In genomic region chr10:452512-453504, GRCh38 we compare ENCODE assay signal across 17 cellular contexts.
DNase-seq lines count a peak whose midpoint lies in the region; ATAC-seq and TF ChIP-seq lines count a peak whose summit lies in the region.
"Had no signal": no experiment of that assay in that cellular context is flagged by ENCODE, and none has a peak within 500 bp of the region (broad histone marks: within the 10 kb centered on the region; RNA-seq: fewer than 3 reads in every experiment).

No MANE protein-coding gene starts in this region.

- DNase-seq in T-cell (no peak), pons (ENCODE audit: low spot score) (peak; percentile 91), T-helper 9 cell (no peak), Peyer's patch (no peak)
- DNase-seq: AML-193; DND-41; effector CD4-positive, alpha-beta T cell; heart left ventricle; NCI-H2029 treated with DMSO at 0.1 percent for 48 hours; ovary; stimulated activated CD4-positive, alpha-beta T cell treated with anti-CD3 and anti-CD28 coated beads, Interleukin-1b, Interleukin-23, amount 100 ng/mL, for 48 hours had no signal

- H3K9ac ChIP-seq in BLaER1 = no peak overlapping the region

- peaks cover 8% of the 10 kb centered on the region for H3K27me3 ChIP-seq in BLaER1
- H3K27me3 ChIP-seq in gastroesophageal sphincter = no peaks in the 10 kb centered on the region
- no peaks in the 10 kb centered on the region for H3K27me3 ChIP-seq in Peyer's patch
- H3K27me3 ChIP-seq: heart left ventricle, ovary had no signal

- H3K27ac Mint-ChIP-seq in T-cell = peak overlapping the region; percentile 30 to 89

- no peaks in the 10 kb centered on the region for H3K36me3 Mint-ChIP-seq in T-cell

- ATAC-seq in T-cell (replicated peaks in 1 of 4) = no peak
- ATAC-seq in gastroesophageal sphincter = peak; percentile 56
- ATAC-seq in HG02798 (IDR thresholded peaks at IDR 0.05; ENCODE audit: poor library complexity, unreplicated experiment) = no peak
- no peak for ATAC-seq in HG03139 (IDR thresholded peaks at IDR 0.05; ENCODE audit: unreplicated experiment)
- ATAC-seq: activated CD4-positive, CD25-positive, alpha-beta regulatory T cell treated with anti-CD3 and anti-CD28 coated beads, Interleukin-2, amount 50 U/mL, for 24 hours; GM12878 had no signal

- H3K4me1 Mint-ChIP-seq in T-cell = peaks cover 49 to 68% (median 66%) of the 10 kb centered on the region in 3 donors

- H3K9me3 ChIP-seq in BLaER1 (no peaks in the 10 kb centered on the region), gastroesophageal sphincter (no peaks in the 10 kb centered on the region), Peyer's patch (no peaks in the 10 kb centered on the region)
- H3K9me3 ChIP-seq: heart left ventricle, ovary had no signal

- POLR2A ChIA-PET in T-cell (lab: Charles Lee) = no interaction called here

- CTCF ChIA-PET in T-cell (lab: Charles Lee) = no interaction called here

- peaks cover 0 to 3% of the 10 kb centered on the region in 2 donors for H3K27me3 Mint-ChIP-seq in T-cell

- peaks cover 92% of the 10 kb centered on the region for H4K20me1 ChIP-seq in BLaER1

- peak overlapping the region in 2 of 3 donors; percentile 14 to 69 for H3K4me3 Mint-ChIP-seq in T-cell

- TF ChIP-seq CTCF in gastroesophageal sphincter (IDR thresholded peaks at IDR 0.05) = peak in 1 of 4 experiments; percentile 55
- no peak for TF ChIP-seq CTCF in Peyer's patch (IDR thresholded peaks at IDR 0.05)

- H3K4me2 ChIP-seq in BLaER1 = 0 out of 2 replicates have a peak overlapping the region, but pooled peaks have one; percentile 86

- H3K4me1 ChIP-seq in BLaER1 = peaks cover 45% of the 10 kb centered on the region
- peaks cover 5 to 70% (median 16%) of the 10 kb centered on the region in 3 donors for H3K4me1 ChIP-seq in gastroesophageal sphincter
- peaks cover 0 to 11% (median 0%) of the 10 kb centered on the region in 4 donors for H3K4me1 ChIP-seq in Peyer's patch

- H3K27ac ChIP-seq in BLaER1 (no peak overlapping the region), gastroesophageal sphincter (peak overlapping the region in 3 of 4 donors; percentile 59 to 86 (median 61)), Peyer's patch (peak overlapping the region in 1 of 4 donors; percentile 31)
- H3K27ac ChIP-seq: ovary had no signal

- whole genome bisulfite sequencing in gastroesophageal sphincter (ENCODE audit: low coverage in 1 of 2), 2 donors = 64 to 77% methylated on average over 13 to 21 of the region's 25 CpGs

- TF ChIP-seq POLR2A in gastroesophageal sphincter (IDR thresholded peaks at IDR 0.05) = no peak
- no peak for TF ChIP-seq POLR2A in Peyer's patch (IDR thresholded peaks at IDR 0.05)

- no peaks in the 10 kb centered on the region for H3K36me3 ChIP-seq in BLaER1
- H3K36me3 ChIP-seq in gastroesophageal sphincter = no peaks in the 10 kb centered on the region
- H3K36me3 ChIP-seq in Peyer's patch = no peaks in the 10 kb centered on the region
- H3K36me3 ChIP-seq: heart left ventricle, ovary had no signal

- peaks cover 0 to 4% (median 0%) of the 10 kb centered on the region in 3 donors for H3K9me3 Mint-ChIP-seq in T-cell

- no peak overlapping the region for H3K4me3 ChIP-seq in BLaER1
- no peak overlapping the region for H3K4me3 ChIP-seq in gastroesophageal sphincter
- H3K4me3 ChIP-seq in Peyer's patch = no peak overlapping the region
- H3K4me3 ChIP-seq: GM12878, heart left ventricle, ovary had no signal

- TF ChIP-seq EP300 in gastroesophageal sphincter (IDR thresholded peaks at IDR 0.05) = no peak
